ENCODE assay signal across 1 cellular context in the genomic region with DNA sequence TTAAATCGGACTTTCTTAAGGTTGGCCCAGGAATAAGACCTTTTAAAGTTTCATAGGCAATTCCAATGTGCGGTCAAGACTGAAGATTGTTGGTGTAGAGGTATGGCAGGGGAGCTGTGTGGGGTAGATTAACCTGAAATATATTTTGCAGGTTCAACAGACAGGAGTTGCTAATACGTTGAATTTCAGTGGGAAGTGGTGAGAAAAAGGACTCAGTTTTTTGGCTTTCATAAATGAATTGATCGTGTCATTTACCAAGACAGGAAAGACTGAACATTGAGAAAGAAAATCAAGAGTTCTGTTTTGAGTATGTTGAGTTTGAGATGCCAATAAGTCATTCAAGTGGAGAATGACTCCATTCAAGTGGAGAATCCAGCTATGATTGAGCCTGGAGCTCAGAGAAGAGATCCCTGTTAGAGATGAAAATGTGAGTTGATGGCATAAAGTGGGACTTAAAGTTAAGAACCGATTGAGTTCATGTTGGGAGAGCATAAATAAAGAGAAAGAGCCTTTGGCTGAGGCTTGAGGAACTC.
TF ChIP-seq lines count a peak whose summit lies in the region.

No MANE protein-coding gene starts in this region.

TF ChIP-seq in GM12878, 131 proteins besides CTCF, POLR2A, EP300 and RAD21:
- no peak for TF ChIP-seq JUND (IDR thresholded peaks at IDR 0.05; ENCODE audit: low read depth, low read length)
- peak; percentile 13; the same call in 1 of the 2 replicates for TF ChIP-seq RUNX3 (IDR thresholded peaks at IDR 0.05; ENCODE audit: low read length)
- TF ChIP-seq, protein P1, sequence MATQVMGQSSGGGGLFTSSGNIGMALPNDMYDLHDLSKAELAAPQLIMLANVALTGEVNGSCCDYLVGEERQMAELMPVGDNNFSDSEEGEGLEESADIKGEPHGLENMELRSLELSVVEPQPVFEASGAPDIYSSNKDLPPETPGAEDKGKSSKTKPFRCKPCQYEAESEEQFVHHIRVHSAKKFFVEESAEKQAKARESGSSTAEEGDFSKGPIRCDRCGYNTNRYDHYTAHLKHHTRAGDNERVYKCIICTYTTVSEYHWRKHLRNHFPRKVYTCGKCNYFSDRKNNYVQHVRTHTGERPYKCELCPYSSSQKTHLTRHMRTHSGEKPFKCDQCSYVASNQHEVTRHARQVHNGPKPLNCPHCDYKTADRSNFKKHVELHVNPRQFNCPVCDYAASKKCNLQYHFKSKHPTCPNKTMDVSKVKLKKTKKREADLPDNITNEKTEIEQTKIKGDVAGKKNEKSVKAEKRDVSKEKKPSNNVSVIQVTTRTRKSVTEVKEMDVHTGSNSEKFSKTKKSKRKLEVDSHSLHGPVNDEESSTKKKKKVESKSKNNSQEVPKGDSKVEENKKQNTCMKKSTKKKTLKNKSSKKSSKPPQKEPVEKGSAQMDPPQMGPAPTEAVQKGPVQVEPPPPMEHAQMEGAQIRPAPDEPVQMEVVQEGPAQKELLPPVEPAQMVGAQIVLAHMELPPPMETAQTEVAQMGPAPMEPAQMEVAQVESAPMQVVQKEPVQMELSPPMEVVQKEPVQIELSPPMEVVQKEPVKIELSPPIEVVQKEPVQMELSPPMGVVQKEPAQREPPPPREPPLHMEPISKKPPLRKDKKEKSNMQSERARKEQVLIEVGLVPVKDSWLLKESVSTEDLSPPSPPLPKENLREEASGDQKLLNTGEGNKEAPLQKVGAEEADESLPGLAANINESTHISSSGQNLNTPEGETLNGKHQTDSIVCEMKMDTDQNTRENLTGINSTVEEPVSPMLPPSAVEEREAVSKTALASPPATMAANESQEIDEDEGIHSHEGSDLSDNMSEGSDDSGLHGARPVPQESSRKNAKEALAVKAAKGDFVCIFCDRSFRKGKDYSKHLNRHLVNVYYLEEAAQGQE (IDR thresholded peaks at IDR 0.05; ENCODE audit: low read depth, low read length) = no peak
TF ChIP-seq in GM12878: peak in this region for 1.
